In genomic region chr6:124148225-124148624, GRCh38 we compare ENCODE assay signal across 22 cellular contexts.
A peak's percentile ranks its signal among the peaks of the same experiment; 100 is the strongest.
DNase-seq lines count a peak whose midpoint lies in the region; ATAC-seq, FAIRE-seq and TF ChIP-seq lines count a peak whose summit lies in the region.
"Had no signal": no experiment of that assay in that cellular context is flagged by ENCODE, and none has a peak within 500 bp of the region (broad histone marks: within the 10 kb centered on the region; RNA-seq: fewer than 3 reads in every experiment).

No MANE protein-coding gene starts in this region.

- H3K27ac ChIP-seq in HEK293 (ENCODE audit: extremely low read depth, low read depth, low read length): no peak overlapping the region
- H3K27ac ChIP-seq in mesenchymal stem cell (ENCODE audit: low read length, poor library complexity, severe bottlenecking): no peak overlapping the region
- H3K27ac ChIP-seq in HepG2 (ENCODE audit: extremely low read length, insufficient read depth, low read length): no peak overlapping the region
- H3K27ac ChIP-seq: 22Rv1, BLaER1, C4-2B, GM23248 had no signal

- H3K4me2 ChIP-seq in mesenchymal stem cell (ENCODE audit: low read length, poor library complexity, severe bottlenecking): no peak overlapping the region
- H3K4me2 ChIP-seq in HepG2 (ENCODE audit: low read depth, low read length): no peak overlapping the region
- H3K4me2 ChIP-seq: BLaER1 had no signal

- TF ChIP-seq POLR2A in HepG2 (IDR thresholded peaks at IDR 0.05; ENCODE audit: insufficient read depth in 1 of 2, low read depth in 2 of 2, low read length in 2 of 2): no peak

- in situ Hi-C loops in HepG2 (cut with HindIII; ENCODE audit: extremely low pct_ligation_motif_present, low pct_unique_long_range_greater_than_20kb): no loop called here

- H3K4me3 ChIP-seq in HEK293 (ENCODE audit: low read depth, low read length) (no peak overlapping the region), mesenchymal stem cell (ENCODE audit: insufficient read depth in 1 of 2, low read depth in 1 of 2, low read length in 2 of 2) (no peak overlapping the region), HepG2 (replicated peaks in 1 of 3; ENCODE audit: insufficient read depth in 1 of 3, low read depth in 2 of 3, low read length in 3 of 3) (no peak overlapping the region)
- H3K4me3 ChIP-seq: BLaER1, GM23248 had no signal

- no peak overlapping the region for H3K14ac ChIP-seq in mesenchymal stem cell (ENCODE audit: low read length in 2 of 2)

- DNase-seq in NCI-H69 (lab: John Stamatoyannopoulos, UW) (peak; percentile 53), mesenchymal stem cell (peak; percentile 15), OCI-M2 (lab: John Stamatoyannopoulos, UW; ENCODE audit: unreplicated experiment) (no peak), HepG2 (ENCODE audit: low spot score) (no peak), NCI-H82 (lab: John Stamatoyannopoulos, UW) (no peak)
- DNase-seq: CD4-positive, CD25-positive, alpha-beta regulatory T cell; CD8-positive, alpha-beta T cell; DMS153; DND-41; GM23248; H7; HCEC 1CT; HFFc6 had no signal

- H3K4ac ChIP-seq in mesenchymal stem cell (ENCODE audit: low read depth in 1 of 2, low read length in 2 of 2): no peak overlapping the region

- BruUV-seq in HepG2 (replicated peaks; lab: Mats Ljungman, UMichigan): no TSS peak

- no peak overlapping the region for H2AK5ac ChIP-seq in mesenchymal stem cell (ENCODE audit: low read length, severe bottlenecking)

- TF ChIP-seq EP300 in HepG2 (IDR thresholded peaks at IDR 0.05; ENCODE audit: low read depth in 2 of 2, low read length in 2 of 2) (no peak), HepG2 (CRISPR knock-in tag; IDR thresholded peaks at IDR 0.05; ENCODE audit: borderline replicate concordance) (no peak)

- H3K36me3 ChIP-seq in HEK293 (ENCODE audit: control insufficient read depth in 2 of 2, insufficient read depth in 1 of 2, low read length in 2 of 2) (no peaks in the 10 kb centered on the region), mesenchymal stem cell (ENCODE audit: control insufficient read depth in 1 of 2, insufficient read depth in 2 of 2, low read depth in 1 of 2, low read length in 2 of 2) (no peaks in the 10 kb centered on the region), HepG2 (replicated peaks in 1 of 2; ENCODE audit: control insufficient read depth in 1 of 2, insufficient read depth in 2 of 2, low read length in 2 of 2) (no peaks in the 10 kb centered on the region)
- H3K36me3 ChIP-seq: BLaER1 had no signal

- CTCF ChIA-PET in HEK293 (lab: Yijun Ruan, JAX) (interaction anchor here (0.6 to 0.8 kb wide), 2 partner anchors 49 to 190 kb away, joined by 3 read pairs; no protein-coding TSS in a partner anchor), HepG2 (lab: Yijun Ruan, JAX; ENCODE audit: low intra/inter-chr PET ratio, low total read pairs) (no interaction called here)

- no peak for FAIRE-seq in HepG2 (lab: Jason Lieb, UNC)
- FAIRE-seq: A204.1, G401.6, GM12892, H1 had no signal

- 50% methylated on average over 1 of the region's 2 CpGs for WGBS in mesenchymal stem cell
- WGBS in HepG2 (ENCODE audit: low lambda C conversion rate): 0% methylated on average over 2 of the region's 2 CpGs

- H3K79me2 ChIP-seq in HepG2 (ENCODE audit: insufficient read depth, low read length): no peaks in the 10 kb centered on the region

- H2BK15ac ChIP-seq in mesenchymal stem cell (ENCODE audit: low read depth, poor library complexity, severe bottlenecking): no peak overlapping the region

- intact Hi-C loops in HepG2 (cut with micrococcal nuclease; ENCODE audit: unreplicated experiment): no loop called here

- H3K4me1 ChIP-seq in HEK293 (ENCODE audit: control insufficient read depth, insufficient read depth, low read length) (peaks cover 13% of the 10 kb centered on the region), mesenchymal stem cell (ENCODE audit: control insufficient read depth, insufficient read depth, low read depth, low read length) (no peaks in the 10 kb centered on the region), HepG2 (ENCODE audit: insufficient read depth, low read length) (no peaks in the 10 kb centered on the region; the same call in 1 of the 2 replicates)
- H3K4me1 ChIP-seq: BLaER1 had no signal

- no peak overlapping the region for H2BK5ac ChIP-seq in mesenchymal stem cell (ENCODE audit: low read depth, low read length, poor library complexity, severe bottlenecking)

- no peak overlapping the region for H3K18ac ChIP-seq in mesenchymal stem cell (ENCODE audit: low read depth in 1 of 2, low read length in 2 of 2)

- H3K27me3 ChIP-seq in mesenchymal stem cell (ENCODE audit: control insufficient read depth in 1 of 2, insufficient read depth in 1 of 2, low read length in 2 of 2): no peaks in the 10 kb centered on the region
- no peaks in the 10 kb centered on the region for H3K27me3 ChIP-seq in HepG2 (ENCODE audit: control insufficient read depth in 1 of 2, insufficient read depth in 2 of 2, low read length in 2 of 2)
- H3K27me3 ChIP-seq: BLaER1 had no signal

- H4K91ac ChIP-seq in mesenchymal stem cell (ENCODE audit: low read length): no peak overlapping the region

- H4K20me1 ChIP-seq in HepG2 (ENCODE audit: insufficient read depth, low read length): no peaks in the 10 kb centered on the region
- H4K20me1 ChIP-seq: BLaER1 had no signal

- H2BK12ac ChIP-seq in mesenchymal stem cell (ENCODE audit: low read length in 2 of 2): no peak overlapping the region

- POLR2A ChIA-PET in HEK293 (lab: Yijun Ruan, JAX): no interaction called here
- POLR2A ChIA-PET in HepG2 (lab: Yijun Ruan, JAX): no interaction called here

- no peak overlapping the region for H3K9ac ChIP-seq in mesenchymal stem cell (ENCODE audit: low read length)
- H3K9ac ChIP-seq in HepG2 (ENCODE audit: insufficient read depth, low read depth, low read length): no peak overlapping the region
- H3K9ac ChIP-seq: BLaER1, GM23248 had no signal

- H3K23ac ChIP-seq in mesenchymal stem cell (ENCODE audit: low read length in 2 of 2): no peak overlapping the region

- TF ChIP-seq CTCF in HEK293 (tag by site-specific recombination; IDR thresholded peaks at IDR 0.05) (no peak), HepG2 (CRISPR knock-in tag; IDR thresholded peaks at IDR 0.05) (no peak)

- TF ChIP-seq RAD21 in HepG2 (CRISPR knock-in tag; IDR thresholded peaks at IDR 0.05): no peak

- no peak overlapping the region for H2AFZ ChIP-seq in mesenchymal stem cell (ENCODE audit: low read depth, low read length)
- no peak overlapping the region for H2AFZ ChIP-seq in HepG2 (ENCODE audit: low read length)
- H2AFZ ChIP-seq: GM23248 had no signal

- no peaks in the 10 kb centered on the region for H3K79me1 ChIP-seq in mesenchymal stem cell (replicated peaks; ENCODE audit: low read length, poor library complexity, severe bottlenecking)

- no peak overlapping the region for H4K8ac ChIP-seq in mesenchymal stem cell (ENCODE audit: low read length)

- H2BK120ac ChIP-seq in mesenchymal stem cell (ENCODE audit: low read depth, low read length): no peak overlapping the region

- H3K9me3 ChIP-seq in HEK293 (ENCODE audit: control insufficient read depth, insufficient read depth, low read depth, low read length) (no peaks in the 10 kb centered on the region), mesenchymal stem cell (ENCODE audit: control insufficient read depth, low read length) (no peaks in the 10 kb centered on the region), HepG2 (ENCODE audit: low read length) (no peaks in the 10 kb centered on the region)
- H3K9me3 ChIP-seq: BLaER1, Caco-2 had no signal

- no peak for ATAC-seq in HepG2
- ATAC-seq: CD8-positive, alpha-beta T cell had no signal

TF ChIP-seq in HEK293, 187 proteins besides CTCF, POLR2A, EP300 and RAD21:
- TF ChIP-seq ZNF623 (tag by site-specific recombination; IDR thresholded peaks at IDR 0.05) (no peak), ZBTB17 (tag by site-specific recombination; IDR thresholded peaks at IDR 0.05) (peak; percentile 23; the same call in 1 of the 2 replicates), ZXDB (tag by site-specific recombination; IDR thresholded peaks at IDR 0.05) (peak; percentile 49), PRDM6 (tag by site-specific recombination; IDR thresholded peaks at IDR 0.05) (peak; percentile 59), RBAK (tag by site-specific recombination; IDR thresholded peaks at IDR 0.05) (no peak)

TF ChIP-seq in HepG2, 621 proteins besides CTCF, POLR2A, EP300 and RAD21 (continues in another document):
- TF ChIP-seq ZNF34 (CRISPR knock-in tag; IDR thresholded peaks at IDR 0.05; ENCODE audit: borderline replicate concordance) (no peak), ZNF33B (CRISPR knock-in tag; IDR thresholded peaks at IDR 0.05) (no peak), ZNF549 (CRISPR knock-in tag; IDR thresholded peaks at IDR 0.05) (no peak), ZNF776 (CRISPR knock-in tag; IDR thresholded peaks at IDR 0.05) (no peak), ZNF644 (CRISPR knock-in tag; IDR thresholded peaks at IDR 0.05; ENCODE audit: low read depth) (no peak), BCLAF1 (IDR thresholded peaks at IDR 0.05) (no peak), GTF3A (CRISPR knock-in tag; conservative IDR thresholded peaks at IDR 0.05) (no peak), NFRKB (IDR thresholded peaks at IDR 0.05) (no peak), ZNF225 (CRISPR knock-in tag; IDR thresholded peaks at IDR 0.05) (no peak), POGZ (CRISPR knock-in tag; IDR thresholded peaks at IDR 0.05) (no peak)

Comparison
In these comparisons a context has a peak if more than half of its experiments do, and no peak if none do; other contexts are left out.
1. DNase-seq: peak in NCI-H69 (single experiment) and mesenchymal stem cell (single experiment); none in OCI-M2 (single experiment), HepG2 (single experiment) and NCI-H82 (single experiment).